In the genomic region with DNA sequence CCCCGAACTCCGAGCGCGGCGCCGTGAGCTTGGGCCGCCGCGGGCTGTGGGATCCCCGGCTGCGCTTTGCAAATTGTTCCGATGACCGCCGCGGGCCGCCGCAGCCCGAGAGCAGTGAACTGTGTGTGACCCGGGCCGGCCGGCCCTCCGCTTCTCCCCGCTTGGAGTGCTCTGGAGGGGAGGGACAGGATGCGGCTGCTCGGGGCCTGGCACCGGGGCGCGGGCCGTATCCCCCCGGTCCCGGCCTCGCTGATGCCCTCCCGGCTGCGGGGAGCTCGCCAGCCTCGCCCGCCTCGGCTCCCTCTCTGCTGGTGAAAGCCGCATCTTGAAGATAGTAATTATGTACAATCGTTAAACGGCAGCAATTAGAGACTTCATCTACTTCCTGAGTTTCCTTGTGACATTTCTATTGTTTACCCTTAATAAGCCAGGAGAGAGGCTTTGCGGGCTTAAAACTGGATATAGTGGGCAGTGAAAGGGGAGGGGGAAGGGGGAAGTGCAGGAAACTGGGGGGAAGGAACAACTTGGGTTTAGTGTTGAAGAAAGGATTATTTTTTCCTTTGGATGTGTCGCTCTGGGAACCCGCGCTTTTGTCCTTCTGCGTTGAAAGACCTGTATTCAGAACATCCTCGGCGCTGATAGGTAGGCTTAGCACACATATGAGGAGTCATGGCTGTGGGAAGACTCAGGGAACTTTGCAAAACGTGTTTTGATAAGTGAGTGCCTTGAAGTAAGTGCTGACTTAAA, we compare ENCODE assay signal across 8 cellular contexts. TPM values are rescaled to one million over a fixed set of nuclear protein-coding genes. Genes with fewer than 3 reads are reported as not detected.
A peak's percentile ranks its signal among the peaks of the same experiment; 100 is the strongest.
DNase-seq lines count a peak whose midpoint lies in the region; ATAC-seq and TF ChIP-seq lines count a peak whose summit lies in the region.

No MANE protein-coding gene starts in this region.

- H3K36me3 Mint-ChIP-seq in HFFc6 (ENCODE audit: low read depth) (no peaks in the 10 kb centered on the region), glutamatergic neuron (ENCODE audit: unreplicated experiment) (no peaks in the 10 kb centered on the region)

- DNase-seq in DMS53 (lab: John Stamatoyannopoulos, UW) (peak; percentile 73), HFFc6 (no peak), NOMO-1 treated with DMSO at 0.1 percent for 48 hours (lab: John Stamatoyannopoulos, UW; ENCODE audit: unreplicated experiment) (peak; percentile 55), activated gamma-delta T cell treated with Interleukin-2 at 50 U/mL for 16 hours (peak; percentile 17), glutamatergic neuron (peak; percentile 42), T-helper 9 cell (no peak)

- H3K4me3 Mint-ChIP-seq in HFFc6, result peak overlapping the region; percentile 88
- H3K4me3 Mint-ChIP-seq in glutamatergic neuron (ENCODE audit: unreplicated experiment), result peak overlapping the region; percentile 99

- no peaks in the 10 kb centered on the region for H3K9me3 ChIP-seq in neuron (ENCODE audit: low read length)

- peak overlapping the region; percentile 96 for H2AFZ ChIP-seq in neuron (ENCODE audit: low read depth, low read length)

- H3K27me3 ChIP-seq in neuron (ENCODE audit: insufficient read depth, low read length), result no peaks in the 10 kb centered on the region

- no peaks in the 10 kb centered on the region for H3K36me3 ChIP-seq in neuron (ENCODE audit: insufficient read depth, low read length)

- TF ChIP-seq CTCF in HFFc6 (IDR thresholded peaks at IDR 0.05) (no peak), glutamatergic neuron (IDR thresholded peaks at IDR 0.05; ENCODE audit: partially characterized antibody, unreplicated experiment) (no peak)

- H3K9me3 Mint-ChIP-seq in HFFc6 (no peaks in the 10 kb centered on the region), glutamatergic neuron (ENCODE audit: unreplicated experiment) (peaks cover 30% of the 10 kb centered on the region)

- peak overlapping the region; percentile 79 for H3K4me3 ChIP-seq in neuron (ENCODE audit: low read length)

- H3K27ac Mint-ChIP-seq in HFFc6 (peak overlapping the region; percentile 78), glutamatergic neuron (ENCODE audit: unreplicated experiment) (peak overlapping the region; percentile 98)

- H3K27me3 Mint-ChIP-seq in HFFc6 (ENCODE audit: insufficient read depth), result peaks cover 2% of the 10 kb centered on the region; the same call in 1 of the 2 replicates
- peaks cover 15% of the 10 kb centered on the region for H3K27me3 Mint-ChIP-seq in glutamatergic neuron (ENCODE audit: unreplicated experiment)

- H3K4me1 Mint-ChIP-seq in HFFc6 (ENCODE audit: low read depth) (peaks cover 46% of the 10 kb centered on the region), glutamatergic neuron (ENCODE audit: low read depth, unreplicated experiment) (peaks cover 51% of the 10 kb centered on the region)

- no peak for ATAC-seq in GM21529 (IDR thresholded peaks at IDR 0.05; ENCODE audit: unreplicated experiment)

- peaks cover 14% of the 10 kb centered on the region for H3K4me1 ChIP-seq in neuron (ENCODE audit: insufficient read depth, low read length)

RNA-seq across cellular contexts. Expression of a gene that starts 1.2 kb away (rescaled TPM):
- total RNA-seq in HFFc6 (2021; fragmentation: NEBNext Ultra II Directional; extraction: Animal tissue kit (Norgen Biotek cat#: 25700)), result 1 to 10 TPM in 5 of 6 experiments, under 1 TPM in 1; 0.69 to 5.9 (median 4.6) TPM
- 158 TPM for total RNA-seq in glutamatergic neuron (ENCODE audit: unreplicated experiment)

Comparison
In these comparisons a context has a peak if more than half of its experiments do, and no peak if none do; other contexts are left out.
1. DNase-seq: peak in DMS53 (single experiment), NOMO-1 treated with DMSO at 0.1 percent for 48 hours (single experiment), activated gamma-delta T cell treated with Interleukin-2 at 50 U/mL for 16 hours (single experiment) and glutamatergic neuron (single experiment); none in HFFc6 (single experiment) and T-helper 9 cell (single experiment).
2. RNA of a gene that starts 1.2 kb away (total RNA-seq): 158 TPM in glutamatergic neuron (single experiment); 0.69 to 5.9 TPM in HFFc6; every median in the first group is over 10 times any median in the second.